8 cellular contexts compared by ENCODE assay signal in the genomic region with DNA sequence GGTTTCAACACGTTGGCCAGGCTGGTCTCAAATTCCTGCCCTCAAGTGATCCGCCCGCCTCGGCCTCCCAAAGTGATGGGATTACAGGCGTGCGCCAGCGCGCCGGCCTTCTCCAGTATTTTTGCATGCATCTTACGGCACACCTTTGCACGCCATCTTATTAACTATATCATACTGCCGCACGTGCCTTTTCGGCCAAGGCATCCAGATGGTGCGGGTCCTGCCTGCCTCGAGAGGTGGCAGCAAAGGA. TPM values are rescaled to one million over a fixed set of nuclear protein-coding genes. Genes with fewer than 3 reads are reported as not detected.
DNase-seq lines count a peak whose midpoint lies in the region; ATAC-seq, FAIRE-seq and TF ChIP-seq lines count a peak whose summit lies in the region.

No MANE protein-coding gene starts in this region.

- no peak for TF ChIP-seq POLR2A in gastrocnemius medialis (IDR thresholded peaks at IDR 0.05)

- ATAC-seq in gastrocnemius medialis (no peak), HG03108 (IDR thresholded peaks at IDR 0.05; ENCODE audit: unreplicated experiment) (no peak)

- H4K20me1 ChIP-seq in SK-N-SH (ENCODE audit: insufficient read depth), result peaks cover 8% of the 10 kb centered on the region; the same call in 1 of the 2 replicates

- H3K4me1 ChIP-seq in SK-N-SH (ENCODE audit: control insufficient read depth in 1 of 2, insufficient read depth in 2 of 2, low read depth in 1 of 2, low read length in 1 of 2) (peaks cover 0 to 11% of the 10 kb centered on the region in 2 experiments; a peak in 1 of 4 replicates), gastrocnemius medialis (peaks cover 6 to 16% of the 10 kb centered on the region in 2 donors)

- H2AFZ ChIP-seq in SK-N-SH (ENCODE audit: low read depth), result 0 out of 2 replicates have a peak overlapping the region, but pooled peaks have one; percentile 30

- peak; percentile 49 for TF ChIP-seq RAD21 in SK-N-SH (IDR thresholded peaks at IDR 0.05; ENCODE audit: low read length)

- H3K9ac ChIP-seq in SK-N-SH, result peak overlapping the region; percentile 85

- H3K79me2 ChIP-seq in SK-N-SH (ENCODE audit: insufficient read depth), result peaks cover 26% of the 10 kb centered on the region; the same call in 1 of the 2 replicates

- WGBS in SK-N-SH (ENCODE audit: low lambda C conversion rate), result 6% methylated on average over 14 of the region's 16 CpGs

- H3K36me3 ChIP-seq in SK-N-SH (replicated peaks in 1 of 2; ENCODE audit: control insufficient read depth in 1 of 2, insufficient read depth in 2 of 2, low read length in 1 of 2) (peaks cover 8 to 16% of the 10 kb centered on the region in 2 experiments), gastrocnemius medialis (peaks cover 0 to 13% of the 10 kb centered on the region in 2 donors)

- POLR2A ChIA-PET in SK-N-SH (lab: Yijun Ruan, JAX), result interaction anchor here (0.7 to 2.8 kb wide), 8 partner anchors 8 to 180 kb away, joined by 3 to 14 read pairs (median 4); partner anchors contain the start of gene D2HGDH

- H3K4me3 ChIP-seq in SK-N-SH (ENCODE audit: low read depth in 2 of 2, low read length in 1 of 2) (peak overlapping the region; percentile 60 to 75), fibroblast of pulmonary artery (replicated peaks; ENCODE audit: low read depth, low read length) (peak overlapping the region; percentile 69), gastrocnemius medialis (peak overlapping the region; percentile 61 to 97 (median 80))

- CTCF ChIA-PET in SK-N-SH (lab: Yijun Ruan, JAX), result interaction anchor here (0.7 to 4.9 kb wide), 7 partner anchors 11 to 178 kb away, joined by 3 to 58 read pairs (median 7); partner anchors contain the start of gene RTP5

- TF ChIP-seq CTCF in AG09319 (IDR thresholded peaks at IDR 0.05; ENCODE audit: low read depth, low read length) (peak; percentile 43), SK-N-SH (IDR thresholded peaks at IDR 0.05) (peak; percentile 51), fibroblast of pulmonary artery (IDR thresholded peaks at IDR 0.05; ENCODE audit: low read length, missing control alignments) (peak; percentile 21), gastrocnemius medialis (IDR thresholded peaks at IDR 0.05 in 4 of 5, conservative IDR thresholded peaks at IDR 0.05 in 1 of 5) (peak in 3 of 5 experiments; percentile 51 to 56 (median 54))

- in situ Hi-C loops in gastrocnemius medialis (cut with MboI; ENCODE audit: low sequenced_read_pairs in 4 of 4), result no loop called here

- H3K27me3 ChIP-seq in SK-N-SH (ENCODE audit: insufficient read depth) (no peaks in the 10 kb centered on the region), gastrocnemius medialis (no peaks in the 10 kb centered on the region)

- intact Hi-C loops in gastrocnemius medialis (cut with DNase I; ENCODE audit: low total_unique reads), result loop anchor here (1.0 to 10.0 kb wide), 3 partner anchors 14 to 192 kb away; partner anchors contain the start of gene STK25

- peaks cover 12% of the 10 kb centered on the region for H3F3A ChIP-seq in SK-N-SH (replicated peaks; ENCODE audit: insufficient read depth)

- H3K9me2 ChIP-seq in SK-N-SH, result no peaks in the 10 kb centered on the region

- DNase-seq in AG09319 (ENCODE audit: extremely low read depth, low read depth) (peak; percentile 56), GM19239 (ENCODE audit: insufficient read length, low spot score) (no peak), SK-N-SH (no peak), fibroblast of pulmonary artery (ENCODE audit: low read depth) (peak; percentile 74), gastrocnemius medialis (no peak), RPMI8226 (no peak)
- no peak for DNase-seq in stimulated activated CD4-positive, alpha-beta T cell treated with anti-CD3 and anti-CD28 coated beads, Interleukin-4, amount 100 ng/mL, for 4 hours

- H3K4me2 ChIP-seq in SK-N-SH, result peak overlapping the region; percentile 99

- H3K9me3 ChIP-seq in SK-N-SH (no peaks in the 10 kb centered on the region), gastrocnemius medialis (no peaks in the 10 kb centered on the region)

- H3K27ac ChIP-seq in SK-N-SH (ENCODE audit: low read depth in 2 of 2, low read length in 1 of 2), result peak overlapping the region; percentile 83 to 86; a peak in 3 of 4 replicates
- peak overlapping the region; percentile 89 to 97 (median 94) for H3K27ac ChIP-seq in gastrocnemius medialis

- no peak for TF ChIP-seq EP300 in SK-N-SH (IDR thresholded peaks at IDR 0.05; ENCODE audit: borderline replicate concordance in 1 of 2, low read depth in 1 of 2, low read length in 1 of 2)

- peak; percentile 73 for FAIRE-seq in GM19239 (lab: Jason Lieb, UNC)

TF ChIP-seq in SK-N-SH, 30 proteins besides CTCF, POLR2A, EP300 and RAD21:
- peak; percentile 90 for TF ChIP-seq MXI1 (IDR thresholded peaks at IDR 0.05; ENCODE audit: low read depth, low read length)
- TF ChIP-seq ELF1 (IDR thresholded peaks at IDR 0.05), result no peak
- TF ChIP-seq GATA2 (CRISPR knock-in tag; IDR thresholded peaks at IDR 0.05), result no peak; the same call in 1 of the 2 replicates
- TF ChIP-seq, protein P1, sequence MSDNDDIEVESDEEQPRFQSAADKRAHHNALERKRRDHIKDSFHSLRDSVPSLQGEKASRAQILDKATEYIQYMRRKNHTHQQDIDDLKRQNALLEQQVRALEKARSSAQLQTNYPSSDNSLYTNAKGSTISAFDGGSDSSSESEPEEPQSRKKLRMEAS (IDR thresholded peaks at IDR 0.05; ENCODE audit: low read depth), result peak; percentile 94
- TF ChIP-seq, protein P2, sequence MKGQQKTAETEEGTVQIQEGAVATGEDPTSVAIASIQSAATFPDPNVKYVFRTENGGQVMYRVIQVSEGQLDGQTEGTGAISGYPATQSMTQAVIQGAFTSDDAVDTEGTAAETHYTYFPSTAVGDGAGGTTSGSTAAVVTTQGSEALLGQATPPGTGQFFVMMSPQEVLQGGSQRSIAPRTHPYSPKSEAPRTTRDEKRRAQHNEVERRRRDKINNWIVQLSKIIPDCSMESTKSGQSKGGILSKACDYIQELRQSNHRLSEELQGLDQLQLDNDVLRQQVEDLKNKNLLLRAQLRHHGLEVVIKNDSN (IDR thresholded peaks at IDR 0.05; ENCODE audit: borderline replicate concordance, low read depth), result peak; percentile 49; the same call in 1 of the 2 replicates
- TF ChIP-seq, protein P3, sequence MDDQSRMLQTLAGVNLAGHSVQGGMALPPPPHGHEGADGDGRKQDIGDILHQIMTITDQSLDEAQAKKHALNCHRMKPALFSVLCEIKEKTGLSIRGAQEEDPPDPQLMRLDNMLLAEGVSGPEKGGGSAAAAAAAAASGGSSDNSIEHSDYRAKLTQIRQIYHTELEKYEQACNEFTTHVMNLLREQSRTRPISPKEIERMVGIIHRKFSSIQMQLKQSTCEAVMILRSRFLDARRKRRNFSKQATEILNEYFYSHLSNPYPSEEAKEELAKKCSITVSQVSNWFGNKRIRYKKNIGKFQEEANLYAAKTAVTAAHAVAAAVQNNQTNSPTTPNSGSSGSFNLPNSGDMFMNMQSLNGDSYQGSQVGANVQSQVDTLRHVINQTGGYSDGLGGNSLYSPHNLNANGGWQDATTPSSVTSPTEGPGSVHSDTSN (IDR thresholded peaks at IDR 0.05), result no peak
- peak; percentile 16; the same call in 1 of the 2 replicates for TF ChIP-seq TAF1 (IDR thresholded peaks at IDR 0.05; ENCODE audit: borderline replicate concordance, low read depth, low read length)
- 0 out of 2 replicates have a peak, but pooled peaks have one; percentile 14 for TF ChIP-seq TCF12 (IDR thresholded peaks at IDR 0.05)
- TF ChIP-seq RXRA (IDR thresholded peaks at IDR 0.05; ENCODE audit: borderline replicate concordance, low read depth), result no peak
- TF ChIP-seq SIN3A (IDR thresholded peaks at IDR 0.05; ENCODE audit: borderline replicate concordance, low read depth, low read length), result 0 out of 2 replicates have a peak, but pooled peaks have one; percentile 80

RNA-seq across cellular contexts. Expression of gene ING5, which starts 0.8 kb away (rescaled TPM):
- polyA plus RNA-seq in SK-N-SH (2012; rRNA removed), result 56.3 and 62.9 TPM in 2 replicates
- polyA plus RNA-seq in SK-N-SH (2012; cell fraction: cytosol; rRNA removed), result 31.8 and 41.4 TPM in 2 replicates
- 212 and 214 TPM in 2 replicates for polyA plus RNA-seq in SK-N-SH (2012; cell fraction: nucleus; rRNA removed)
- total RNA-seq in gastrocnemius medialis, result 10 to 100 TPM; 12.1 to 33.9 (median 27.5) TPM

RNA-seq across cellular contexts. Expression of gene DTYMK, which starts 14.5 kb away (rescaled TPM):
- polyA plus RNA-seq in SK-N-SH (2012; rRNA removed), result 36.3 and 51.1 TPM in 2 replicates
- 32.5 and 40.9 TPM in 2 replicates for polyA plus RNA-seq in SK-N-SH (2012; cell fraction: cytosol; rRNA removed)
- polyA plus RNA-seq in SK-N-SH (2012; cell fraction: nucleus; rRNA removed), result 32.1 and 47.2 TPM in 2 replicates
- total RNA-seq in gastrocnemius medialis, result 1 to 10 TPM; 3.9 to 8.2 (median 5.9) TPM

RNA-seq across cellular contexts. Expression of gene D2HGDH, which starts 33.4 kb away (rescaled TPM):
- 33.7 and 36.3 TPM in 2 replicates for polyA plus RNA-seq in SK-N-SH (2012; rRNA removed)
- 12.4 and 18.7 TPM in 2 replicates for polyA plus RNA-seq in SK-N-SH (2012; cell fraction: cytosol; rRNA removed)
- polyA plus RNA-seq in SK-N-SH (2012; cell fraction: nucleus; rRNA removed), result 210 and 218 TPM in 2 replicates
- 10 to 100 TPM; 15.9 to 39.6 (median 20.3) TPM for total RNA-seq in gastrocnemius medialis

Comparison
In these comparisons a context has a peak if more than half of its experiments do, and no peak if none do; other contexts are left out.
1. DNase-seq: peak in AG09319 (single experiment) and fibroblast of pulmonary artery (single experiment); none in GM19239 (single experiment), SK-N-SH (single experiment), gastrocnemius medialis (0 of 2), RPMI8226 (single experiment) and stimulated activated CD4-positive, alpha-beta T cell treated with anti-CD3 and anti-CD28 coated beads, Interleukin-4, amount 100 ng/mL, for 4 hours (0 of 2).
2. Peak in every context shown above with its lines, with median percentiles within 50 percentile points of each other: CTCF ChIP-seq and H3K4me3 ChIP-seq.